Comparison of ENCODE assay signal across 9 cellular contexts in the genomic region with DNA sequence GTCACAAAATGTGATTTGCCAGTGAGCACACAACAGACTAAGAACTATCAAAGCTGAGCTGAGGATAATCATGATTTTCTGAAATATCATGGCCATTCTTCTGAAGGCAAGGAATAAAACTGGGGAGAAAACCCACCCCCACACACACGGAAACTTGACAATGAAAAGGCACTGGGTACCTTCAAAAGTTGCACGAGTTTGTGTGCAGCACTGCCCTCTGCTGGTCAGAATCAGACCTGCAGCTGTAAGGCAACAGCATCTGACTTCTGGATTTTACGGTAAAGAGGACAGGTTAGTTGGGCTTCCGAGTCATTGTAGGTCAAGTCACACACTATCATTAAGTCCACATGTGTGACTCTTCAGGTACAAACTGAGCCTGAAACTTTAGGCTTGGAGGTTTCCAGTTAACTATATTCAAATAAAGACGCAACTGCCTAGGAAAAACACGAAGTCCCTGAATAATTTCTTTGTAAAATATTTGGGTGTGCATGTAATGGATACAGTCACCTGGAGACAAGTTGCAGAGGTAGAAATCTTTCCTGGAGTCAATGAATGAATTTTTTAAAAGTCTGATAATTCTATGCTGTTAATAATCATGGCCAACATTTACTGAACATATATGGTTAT.
DNase-seq lines count a peak whose midpoint lies in the region; ATAC-seq and TF ChIP-seq lines count a peak whose summit lies in the region.
"Had no signal": no experiment of that assay in that cellular context is flagged by ENCODE, and none has a peak within 500 bp of the region (broad histone marks: within the 10 kb centered on the region; RNA-seq: fewer than 3 reads in every experiment).

No MANE protein-coding gene starts in this region.

- H4K20me1 ChIP-seq in SU-DHL-6 (ENCODE audit: low read depth, low read length), result no peaks in the 10 kb centered on the region

- no peak overlapping the region for H3K4me2 ChIP-seq in SU-DHL-6 (ENCODE audit: low read depth, low read length, poor library complexity, severe bottlenecking)

- no peaks in the 10 kb centered on the region for H3K9me2 ChIP-seq in SU-DHL-6 (replicated peaks; ENCODE audit: insufficient read depth, low read length)

- H2AFZ ChIP-seq in SU-DHL-6 (ENCODE audit: low read depth, low read length, severe bottlenecking), result no peak overlapping the region

- intact Hi-C loops in left ventricle myocardium inferior (cut with micrococcal nuclease), result no loop called here

- no peak overlapping the region for H3K9ac ChIP-seq in SU-DHL-6 (ENCODE audit: low read length)
- H3K9ac ChIP-seq in adipocyte (ENCODE audit: low read length), result no peak overlapping the region

- TF ChIP-seq CTCF in SU-DHL-6 (IDR thresholded peaks at IDR 0.05; ENCODE audit: insufficient read depth, low read length, poor library complexity, severe bottlenecking) (peak; percentile 58), left ventricle myocardium inferior (IDR thresholded peaks at IDR 0.05; ENCODE audit: borderline replicate concordance) (peak; percentile 98)

- H3K79me2 ChIP-seq in SU-DHL-6 (ENCODE audit: insufficient read depth, low read length), result no peaks in the 10 kb centered on the region

- in situ Hi-C loops in G401 (cut with HindIII; ENCODE audit: low sequenced_read_pairs), result no loop called here

- H3K27me3 ChIP-seq in SU-DHL-6 (ENCODE audit: low read length) (no peaks in the 10 kb centered on the region), adipocyte (replicated peaks; ENCODE audit: control insufficient read depth, insufficient read depth, low read length) (no peaks in the 10 kb centered on the region), left ventricle myocardium inferior (ENCODE audit: low read depth) (no peaks in the 10 kb centered on the region)

- H3F3A ChIP-seq in SU-DHL-6 (ENCODE audit: insufficient read depth), result no peaks in the 10 kb centered on the region

- no peak overlapping the region for H3K27ac ChIP-seq in SU-DHL-6 (ENCODE audit: low read depth, low read length)
- no peak overlapping the region for H3K27ac ChIP-seq in left ventricle myocardium inferior (replicated peaks)
- H3K27ac ChIP-seq: epithelial cell of prostate had no signal

- H3K4me1 ChIP-seq in adipocyte (ENCODE audit: control insufficient read depth, insufficient read depth, low read length) (peaks cover 5% of the 10 kb centered on the region), left ventricle myocardium inferior (peaks cover 21% of the 10 kb centered on the region)

- H3K4me3 ChIP-seq in SU-DHL-6 (ENCODE audit: insufficient read depth, low read length, poor library complexity, severe bottlenecking), result no peak overlapping the region
- no peak overlapping the region for H3K4me3 ChIP-seq in adipocyte (ENCODE audit: low read length)
- no peak overlapping the region for H3K4me3 ChIP-seq in left ventricle myocardium inferior

- ATAC-seq in HG03457 (IDR thresholded peaks at IDR 0.05; ENCODE audit: unreplicated experiment), result no peak
- no peak for ATAC-seq in HG02884 (IDR thresholded peaks at IDR 0.05; ENCODE audit: unreplicated experiment)

- no peaks in the 10 kb centered on the region for H3K36me3 ChIP-seq in SU-DHL-6 (ENCODE audit: low read length)
- H3K36me3 ChIP-seq in adipocyte (ENCODE audit: control insufficient read depth, insufficient read depth, low read length, severe bottlenecking), result no peaks in the 10 kb centered on the region
- H3K36me3 ChIP-seq in left ventricle myocardium inferior, result no peaks in the 10 kb centered on the region

- peak; percentile 67 for DNase-seq in G401 (ENCODE audit: low spot score)
- DNase-seq in KG1 (lab: John Stamatoyannopoulos, UW), result peak; percentile 65
- peak; percentile 81 for DNase-seq in adipocyte (ENCODE audit: low read depth)
- DNase-seq in left ventricle myocardium inferior, result peak; percentile 74
- DNase-seq in putamen (ENCODE audit: low spot score), result peak; percentile 62

- H3K9me3 ChIP-seq in SU-DHL-6 (ENCODE audit: insufficient read depth, low read length) (no peaks in the 10 kb centered on the region), adipocyte (ENCODE audit: control insufficient read depth, low read length) (no peaks in the 10 kb centered on the region), left ventricle myocardium inferior (replicated peaks) (no peaks in the 10 kb centered on the region)
